Comparison of ENCODE assay signal across 28 cellular contexts in genomic region chr5:32259033-32259432, GRCh38. TPM values are rescaled to one million over a fixed set of nuclear protein-coding genes. Genes with fewer than 3 reads are reported as not detected.
DNase-seq lines count a peak whose midpoint lies in the region; ATAC-seq and TF ChIP-seq lines count a peak whose summit lies in the region.
"Had no signal": no experiment of that assay in that cellular context is flagged by ENCODE, and none has a peak within 500 bp of the region (broad histone marks: within the 10 kb centered on the region; RNA-seq: fewer than 3 reads in every experiment).

No MANE protein-coding gene starts in this region.

- no TSS peak for BruUV-seq in PC-9 (replicated peaks; lab: Mats Ljungman, UMichigan)

- no peaks in the 10 kb centered on the region for H3K27me3 ChIP-seq in PC-9 (ENCODE audit: insufficient read depth, low read depth)
- H3K27me3 ChIP-seq: SJCRH30, suprapubic skin, upper lobe of right lung had no signal

- peak overlapping the region; percentile 20 for H3K27ac Mint-ChIP-seq in activated T-cell treated with anti-CD3 and anti-CD28 coated beads, Interleukin-2, amount 50 U/mL, for 72 hours
- H3K27ac Mint-ChIP-seq: activated naive CD8-positive, alpha-beta T cell; CD4-positive, alpha-beta memory T cell; nephron had no signal

- no peak overlapping the region for H2AFZ ChIP-seq in PC-9

- POLR2A ChIA-PET in PC-9 (lab: Charles Lee; ENCODE audit: unreplicated experiment): interaction anchor here (0.5 kb wide), 1 partner anchor 234 kb away, joined by 3 read pairs; no protein-coding TSS in a partner anchor

- no peaks in the 10 kb centered on the region for H3K9me3 Mint-ChIP-seq in activated T-cell treated with anti-CD3 and anti-CD28 coated beads, Interleukin-2, amount 50 U/mL, for 72 hours
- H3K9me3 Mint-ChIP-seq: CD4-positive, alpha-beta memory T cell; nephron had no signal

- H3K4me1 Mint-ChIP-seq in activated T-cell treated with anti-CD3 and anti-CD28 coated beads, Interleukin-2, amount 50 U/mL, for 72 hours (ENCODE audit: low read depth): peaks cover 11% of the 10 kb centered on the region

- peaks cover 5% of the 10 kb centered on the region; the same call in 1 of the 2 replicates for H3K36me3 ChIP-seq in PC-9 (ENCODE audit: low read depth)

- no peaks in the 10 kb centered on the region for H3K79me2 ChIP-seq in PC-9 (ENCODE audit: low read depth)

- CTCF ChIA-PET in PC-9 (lab: Charles Lee): interaction anchor here (0.5 to 0.6 kb wide), 2 partner anchors 34 to 332 kb away, joined by 3 to 4 read pairs; no protein-coding TSS in a partner anchor

- no peaks in the 10 kb centered on the region for H4K20me1 ChIP-seq in PC-9 (ENCODE audit: insufficient read depth)

- no peaks in the 10 kb centered on the region for H3K27me3 Mint-ChIP-seq in activated T-cell treated with anti-CD3 and anti-CD28 coated beads, Interleukin-2, amount 50 U/mL, for 72 hours (ENCODE audit: low read depth)
- H3K27me3 Mint-ChIP-seq: activated naive CD8-positive, alpha-beta T cell; CD4-positive, alpha-beta memory T cell; IgD-negative memory B cell had no signal

- ATAC-seq in activated T-cell treated with anti-CD3 and anti-CD28 coated beads, Interleukin-2, amount 50 U/mL, for 72 hours (replicated peaks in 1 of 2): no peak
- ATAC-seq in HG03521 (IDR thresholded peaks at IDR 0.05; ENCODE audit: unreplicated experiment) (no peak), HG03097 (IDR thresholded peaks at IDR 0.05; ENCODE audit: low FRiP score, unreplicated experiment) (no peak)
- ATAC-seq: activated CD8-positive, alpha-beta T cell treated with anti-CD3 and anti-CD28 coated beads, Interleukin-2, amount 10 ng/mL, durations not matched to agents 7 days and 5 days; lower lobe of right lung; upper lobe of right lung had no signal

- TF ChIP-seq CTCF in PC-9 (conservative IDR thresholded peaks at IDR 0.05): no peak

- no peak overlapping the region for H3K4me2 ChIP-seq in PC-9

- no peak overlapping the region for H3K4me3 Mint-ChIP-seq in activated T-cell treated with anti-CD3 and anti-CD28 coated beads, Interleukin-2, amount 50 U/mL, for 72 hours
- H3K4me3 Mint-ChIP-seq: activated CD8-positive, alpha-beta T cell treated with anti-CD3 and anti-CD28 coated beads, Interleukin-2, amount 10 ng/mL, durations not matched to agents 7 days and 5 days; activated naive CD8-positive, alpha-beta T cell; CD4-positive, alpha-beta memory T cell; nephron had no signal

- H3K27ac ChIP-seq in PC-9: no peak overlapping the region
- H3K27ac ChIP-seq: coronary artery, lower lobe of right lung, SJCRH30, suprapubic skin, upper lobe of right lung had no signal

- intact Hi-C loops in PC-9 (cut with micrococcal nuclease; ENCODE audit: unreplicated experiment): no loop called here

- no peaks in the 10 kb centered on the region for H3K9me2 ChIP-seq in PC-9 (ENCODE audit: insufficient read depth)

- H3K4me3 ChIP-seq in PC-9: no peak overlapping the region
- H3K4me3 ChIP-seq: coronary artery, lower lobe of right lung, SJCRH30, suprapubic skin, upper lobe of right lung had no signal

- H3K9me3 ChIP-seq in PC-9 (ENCODE audit: insufficient read depth, low read depth): no peaks in the 10 kb centered on the region
- H3K9me3 ChIP-seq: lower lobe of right lung, SJCRH30, suprapubic skin, upper lobe of right lung had no signal

- H3F3A ChIP-seq in PC-9 (ENCODE audit: insufficient read depth, low read depth): no peaks in the 10 kb centered on the region

- no peaks in the 10 kb centered on the region for H3K4me1 ChIP-seq in PC-9 (replicated peaks; ENCODE audit: insufficient read depth)
- H3K4me1 ChIP-seq: SJCRH30 had no signal

- no peak for DNase-seq in activated T-cell treated with anti-CD3 and anti-CD28 coated beads, Interleukin-2, amount 50 U/mL, for 72 hours
- no peak for DNase-seq in activated T-cell treated with anti-CD3 and anti-CD28 coated beads, Interleukin-2, amount 50 U/mL, for 1 hour
- DNase-seq in amniotic epithelial cell (ENCODE audit: low read depth): peak; percentile 48
- peak; percentile 47 for DNase-seq in kidney tubule cell (ENCODE audit: low spot score)
- no peak for DNase-seq in DMS153 treated with DMSO at 0.1 percent for 48 hours (lab: John Stamatoyannopoulos, UW; ENCODE audit: unreplicated experiment)
- no peak for DNase-seq in PC-9
- DNase-seq: activated CD4-positive, alpha-beta T cell treated with anti-CD3 and anti-CD28 coated beads for 4 hours; activated CD8-positive, alpha-beta T cell treated with anti-CD3 and anti-CD28 coated beads, Interleukin-2, amount 10 ng/mL, durations not matched to agents 7 days and 5 days; AML-193; aorta; CD4-positive, alpha-beta memory T cell; effector CD8-positive, alpha-beta T cell; lower lobe of right lung; MV-4-11; NCI-H1694; NCI-H774; RPMI8226; SJCRH30; stimulated activated naive CD4-positive, alpha-beta T cell; SW 1271; upper lobe of right lung had no signal

- H3K36me3 Mint-ChIP-seq in activated T-cell treated with anti-CD3 and anti-CD28 coated beads, Interleukin-2, amount 50 U/mL, for 72 hours (ENCODE audit: insufficient read depth in 2 of 2): peaks cover 9 to 40% of the 10 kb centered on the region in 2 donors

RNA-seq across cellular contexts. Expression of gene MTMR12, which starts 53.7 kb away (rescaled TPM):
- 10 to 100 TPM; 22.1 to 23.5 TPM for total RNA-seq in activated T-cell treated with anti-CD3 and anti-CD28 coated beads, Interleukin-2, amount 50 U/mL, for 72 hours
- 44.5 and 47.5 TPM in 2 replicates for total RNA-seq in PC-9 (2021)

Comparison
In these comparisons a context has a peak if more than half of its experiments do, and no peak if none do; other contexts are left out.
1. DNase-seq: peak in amniotic epithelial cell (single experiment) and kidney tubule cell (single experiment); none in activated T-cell treated with anti-CD3 and anti-CD28 coated beads, Interleukin-2, amount 50 U/mL, for 72 hours (0 of 2), activated T-cell treated with anti-CD3 and anti-CD28 coated beads, Interleukin-2, amount 50 U/mL, for 1 hour (single experiment), DMS153 treated with DMSO at 0.1 percent for 48 hours (single experiment) and PC-9 (0 of 2).